ENCODE assay signal across 10 cellular contexts in genomic region chr16:57358527-57359095, GRCh38. TPM values are rescaled to one million over a fixed set of nuclear protein-coding genes. Genes with fewer than 3 reads are reported as not detected.
DNase-seq lines count a peak whose midpoint lies in the region; ATAC-seq, FAIRE-seq and TF ChIP-seq lines count a peak whose summit lies in the region.
"Had no signal": no experiment of that assay in that cellular context is flagged by ENCODE, and none has a peak within 500 bp of the region (broad histone marks: within the 10 kb centered on the region; RNA-seq: fewer than 3 reads in every experiment).

TSS of gene CCL22 (plus strand) at chr16:57358783. CDS start at chr16:57358817, 34 bp downstream.

- H3K14ac ChIP-seq in H1 (ENCODE audit: insufficient read length) = no peak within 1 kb of the TSS

- H3K27me3 ChIP-seq in GM06990 (replicated peaks; ENCODE audit: control insufficient read depth, insufficient read depth, low read length) (no peaks in the 10 kb centered on the region), H1 (replicated peaks in 1 of 4; ENCODE audit: control insufficient read depth in 3 of 4, extremely low read depth in 1 of 4, insufficient read depth in 3 of 4, low read length in 3 of 4) (peaks cover 0 to under 1% (median 0%) of the 10 kb centered on the region in 4 experiments; a peak in 1 of 7 replicates), tibial nerve (no peaks in the 10 kb centered on the region), adrenal gland (no peaks in the 10 kb centered on the region)

- ATAC-seq in HG03378 (IDR thresholded peaks at IDR 0.05; ENCODE audit: unreplicated experiment) = peak; percentile 50

- no peak within 1 kb of the TSS for H3K56ac ChIP-seq in H1 (replicated peaks; ENCODE audit: insufficient read length, low read depth, low read length)

- no peak within 1 kb of the TSS for H4K91ac ChIP-seq in H1 (replicated peaks; ENCODE audit: insufficient read length, low read length)

- in situ Hi-C loops in GM18951 (cut with MboI; ENCODE audit: low sequenced_read_pairs, unreplicated experiment) = no loop called here

- intact Hi-C loops in adrenal gland (cut with DNase I) = no loop called here

- H2BK15ac ChIP-seq in H1 (ENCODE audit: low read length) = no peak within 1 kb of the TSS; the same call in 1 of the 2 replicates

- peak within 1 kb of the TSS; percentile 48; the same call in 1 of the 2 replicates for H4K8ac ChIP-seq in H1 (ENCODE audit: extremely low read depth, insufficient read depth, low read length)

- TF ChIP-seq RAD21 in H1 (IDR thresholded peaks at IDR 0.05 in 1 of 2, conservative IDR thresholded peaks at IDR 0.05 in 1 of 2; ENCODE audit: low read depth in 2 of 2, low read length in 2 of 2) = no peak

- no peak within 1 kb of the TSS for H3K23ac ChIP-seq in H1 (ENCODE audit: insufficient read length)

- no peak for FAIRE-seq in H1 (lab: Jason Lieb, UNC)
- FAIRE-seq: RCC 7860 had no signal

- H3K4me2 ChIP-seq in H1 (ENCODE audit: insufficient read depth in 1 of 2, low read depth in 2 of 2, low read length in 2 of 2) = no peak within 1 kb of the TSS

- H2AK5ac ChIP-seq in H1 (ENCODE audit: low read depth, low read length) = no peak within 1 kb of the TSS

- TF ChIP-seq CTCF in GM06990 (IDR thresholded peaks at IDR 0.05; ENCODE audit: insufficient read depth, low read length, poor library complexity, severe bottlenecking) = no peak
- no peak for TF ChIP-seq CTCF in H1 (IDR thresholded peaks at IDR 0.05; ENCODE audit: control extremely low read depth in 1 of 3, insufficient read depth in 1 of 3, low read depth in 1 of 3, low read length in 3 of 3)
- TF ChIP-seq CTCF in tibial nerve (IDR thresholded peaks at IDR 0.05) = no peak
- TF ChIP-seq CTCF in adrenal gland (IDR thresholded peaks at IDR 0.05) = no peak

- 0 out of 2 replicates have a peak within 1 kb of the TSS, but pooled peaks have one; percentile 33 for H2BK12ac ChIP-seq in H1 (ENCODE audit: low read depth, low read length)

- no peaks in the 10 kb centered on the region for H4K20me1 ChIP-seq in H1 (replicated peaks in 1 of 2; ENCODE audit: control insufficient read depth in 1 of 2, insufficient read depth in 2 of 2, low read length in 2 of 2)

- CTCF ChIA-PET in H1 (lab: Charles Lee; ENCODE audit: partially characterized antibody) = interaction anchor here (3.2 to 3.4 kb wide), 2 partner anchors 11 to 58 kb away, joined by 11 to 14 read pairs; no protein-coding TSS in a partner anchor

- peak; percentile 53 for TF ChIP-seq POLR2A in GM18951 (IDR thresholded peaks at IDR 0.05; ENCODE audit: extremely low read depth, insufficient read depth, insufficient read length)
- no peak for TF ChIP-seq POLR2A in H1 (IDR thresholded peaks at IDR 0.05; ENCODE audit: control extremely low read depth in 1 of 2, low read depth in 2 of 2, low read length in 2 of 2)
- no peak for TF ChIP-seq POLR2A in tibial nerve (IDR thresholded peaks at IDR 0.05)
- no peak for TF ChIP-seq POLR2A in adrenal gland (IDR thresholded peaks at IDR 0.05)

- H3K4ac ChIP-seq in H1 (replicated peaks; ENCODE audit: insufficient read length, low read depth, low read length) = no peak within 1 kb of the TSS

- no peaks in the 10 kb centered on the region for H3K79me2 ChIP-seq in H1 (ENCODE audit: control insufficient read depth in 1 of 2, insufficient read depth in 2 of 2, low read length in 2 of 2)

- DNase-seq in GM06990 (ENCODE audit: extremely low read depth, insufficient read length) (peak; percentile 52), H1 (ENCODE audit: low read depth in 1 of 2, low spot score in 2 of 2) (no peak), superior temporal gyrus (ENCODE audit: extremely low spot score) (no peak), tibial nerve (ENCODE audit: low spot score in 2 of 2) (no peak), NCI-H748 (lab: John Stamatoyannopoulos, UW; ENCODE audit: unreplicated experiment) (no peak), adrenal gland (no peak)

- no peak within 1 kb of the TSS for H2AFZ ChIP-seq in H1 (ENCODE audit: low read length)

- POLR2A ChIA-PET in H1 (lab: Charles Lee; ENCODE audit: partially characterized antibody) = no interaction called here

- no peaks in the 10 kb centered on the region for H3K79me1 ChIP-seq in H1 (ENCODE audit: low read depth, low read length)

- no peaks in the 10 kb centered on the region for H3K23me2 ChIP-seq in H1 (ENCODE audit: low read depth, low read length)

- H3K27ac ChIP-seq in H1 (ENCODE audit: low read depth, low read length) (no peak within 1 kb of the TSS), tibial nerve (no peak within 1 kb of the TSS), adrenal gland (no peak within 1 kb of the TSS)

- H2BK120ac ChIP-seq in H1 (replicated peaks; ENCODE audit: low read depth, low read length) = no peak within 1 kb of the TSS

- H4K5ac ChIP-seq in H1 (ENCODE audit: insufficient read length, low read depth, low read length) = no peak within 1 kb of the TSS

- H2BK5ac ChIP-seq in H1 (ENCODE audit: low read depth, low read length) = no peak within 1 kb of the TSS

- H3K9ac ChIP-seq in H1 (replicated peaks in 1 of 4; ENCODE audit: extremely low read depth in 1 of 4, low read depth in 3 of 4, low read length in 3 of 4) = no peak within 1 kb of the TSS

- no peak within 1 kb of the TSS for H2BK20ac ChIP-seq in H1 (ENCODE audit: low read length)

- H3K9me3 ChIP-seq in H1 (ENCODE audit: insufficient read depth in 2 of 2, low read depth in 1 of 2, low read length in 1 of 2) (no peaks in the 10 kb centered on the region), tibial nerve (no peaks in the 10 kb centered on the region), adrenal gland (replicated peaks in 1 of 3) (no peaks in the 10 kb centered on the region)

- peaks cover 4% of the 10 kb centered on the region for H3K36me3 ChIP-seq in GM06990 (ENCODE audit: control insufficient read depth, insufficient read depth, low read length)
- H3K36me3 ChIP-seq in H1 (ENCODE audit: control insufficient read depth in 2 of 4, insufficient read depth in 4 of 4, low read length in 3 of 4) = no peaks in the 10 kb centered on the region
- H3K36me3 ChIP-seq in tibial nerve = no peaks in the 10 kb centered on the region
- H3K36me3 ChIP-seq in adrenal gland (replicated peaks in 1 of 2) = no peaks in the 10 kb centered on the region

- TF ChIP-seq EP300 in H1 (IDR thresholded peaks at IDR 0.05; ENCODE audit: borderline replicate concordance in 1 of 2, low read depth in 2 of 2, low read length in 2 of 2) = no peak
- TF ChIP-seq EP300 in tibial nerve (IDR thresholded peaks at IDR 0.05) = no peak

- 84% methylated on average over 9 of the region's 9 CpGs; no CpG with 5 or more reads in 1 of the 2 experiments for WGBS in H1 (ENCODE audit: extremely low coverage in 1 of 2, insufficient coverage in 1 of 2, insufficient read length in 1 of 2, insufficient replicate concordance in 2 of 2, low coverage in 1 of 2, low lambda C conversion rate in 2 of 2, missing lambda C conversion rate in 1 of 2), 2 experiments
- WGBS in tibial nerve, 2 donors = 75 to 88% methylated on average over 7 to 9 of the region's 9 CpGs
- WGBS in adrenal gland, 4 donors = 83 to 87% (median 86%) methylated on average over 4 to 9 of the region's 9 CpGs

- H3K18ac ChIP-seq in H1 (ENCODE audit: extremely low read depth, low read length) = no peak within 1 kb of the TSS

- H3K4me1 ChIP-seq in H1 (replicated peaks in 1 of 4; ENCODE audit: control insufficient read depth in 3 of 4, insufficient read depth in 4 of 4, low read length in 3 of 4) (peaks cover 0 to 2% (median 0%) of the 10 kb centered on the region in 4 experiments; a peak in 2 of 7 replicates), tibial nerve (peaks cover 0 to 4% (median 0%) of the 10 kb centered on the region in 4 donors), adrenal gland (replicated peaks in 1 of 2) (no peaks in the 10 kb centered on the region)

- peak within 1 kb of the TSS; percentile 69 for H3K4me3 ChIP-seq in GM06990 (replicated peaks; ENCODE audit: low read depth, low read length)
- no peak within 1 kb of the TSS for H3K4me3 ChIP-seq in H1 (ENCODE audit: extremely low read depth in 1 of 4, insufficient read depth in 2 of 4, low read depth in 3 of 4, low read length in 4 of 4)
- H3K4me3 ChIP-seq in tibial nerve = no peak within 1 kb of the TSS
- no peak within 1 kb of the TSS for H3K4me3 ChIP-seq in adrenal gland

TF ChIP-seq in H1, 55 proteins besides CTCF, POLR2A, EP300 and RAD21:
- TF ChIP-seq CTBP2 (IDR thresholded peaks at IDR 0.05; ENCODE audit: borderline replicate concordance, insufficient read depth, insufficient read length, low read length) (no peak), NRF1 (IDR thresholded peaks at IDR 0.05; ENCODE audit: low read depth, low read length) (no peak), CBX5 (IDR thresholded peaks at IDR 0.05; ENCODE audit: low read depth, low read length) (no peak), USF2 (IDR thresholded peaks at IDR 0.05; ENCODE audit: low read length) (no peak)

RNA-seq across cellular contexts. Expression of gene CCL22, which starts in this region (rescaled TPM):
- not detected in 2 replicates for total RNA-seq in H1 (2021; fragmentation: NEBNext Ultra II Directional; extraction: Animal tissue kit (Norgen Biotek cat#: 25700))
- polyA plus RNA-seq in H1 (2011; rRNA removed) (not detected in 2 replicates), adrenal gland (1 to 10 TPM in 1 of 3 donors, under 1 TPM in 2; 0.03 to 2.6 (median 0.08) TPM)
- polyA plus RNA-seq in H1 (2011; cell fraction: cytosol; rRNA removed) = not detected
- not detected for polyA plus RNA-seq in H1 (2011; cell fraction: nucleus; rRNA removed)
- not detected in 4 replicates for polyA plus RNA-seq in H1 (2012, experiment 1 of 2)
- 0.07 TPM for polyA plus RNA-seq in H1 (2012, experiment 2 of 2)
- polyA plus RNA-seq in H1 (2013, experiment 1 of 2) = 0.02 TPM
- polyA plus RNA-seq in H1 (2013, experiment 2 of 2) = 0.07 TPM
- not detected in 2 replicates for polyA minus RNA-seq in H1 (2011; rRNA and poly(A)+ RNA removed)
- not detected for polyA minus RNA-seq in H1 (2011; cell fraction: cytosol; rRNA and poly(A)+ RNA removed)
- polyA minus RNA-seq in H1 (2011; cell fraction: nucleus; rRNA and poly(A)+ RNA removed) = not detected
- total RNA-seq in tibial nerve (not detected), adrenal gland (1 to 10 TPM in 1 of 8 donors, under 1 TPM in 4, not detected in 3; 0.14 to 1.0 (median 0.25) TPM)
- total RNA-seq: HT1080 had no signal
